ENCODE assay signal across 9 cellular contexts in genomic region chr12:32522322-32523221, GRCh38.
DNase-seq lines count a peak whose midpoint lies in the region; ATAC-seq and TF ChIP-seq lines count a peak whose summit lies in the region.
"Had no signal": no experiment of that assay in that cellular context is flagged by ENCODE, and none has a peak within 500 bp of the region (broad histone marks: within the 10 kb centered on the region; RNA-seq: fewer than 3 reads in every experiment).

No MANE protein-coding gene starts in this region.

- no peak overlapping the region for H3K9ac ChIP-seq in PC-3 (ENCODE audit: low read length)

- H3K36me3 Mint-ChIP-seq in activated CD8-positive, alpha-beta T cell treated with anti-CD3 and anti-CD28 coated beads for 36 hours (ENCODE audit: low read depth), result no peaks in the 10 kb centered on the region

- H3K9me3 Mint-ChIP-seq in activated CD8-positive, alpha-beta T cell treated with anti-CD3 and anti-CD28 coated beads for 36 hours, result no peaks in the 10 kb centered on the region

- no peaks in the 10 kb centered on the region for H3K27me3 ChIP-seq in PC-3 (ENCODE audit: low read length)

- H3K4me3 ChIP-seq in PC-3 (ENCODE audit: low read length), result no peak overlapping the region
- H3K4me3 ChIP-seq: K562 had no signal

- no peaks in the 10 kb centered on the region for H3F3A ChIP-seq in PC-3 (ENCODE audit: low read length, unreplicated experiment)

- H3K9me3 ChIP-seq in PC-3 (ENCODE audit: low read length), result no peaks in the 10 kb centered on the region

- BruUV-seq in PC-3 (replicated peaks; lab: Mats Ljungman, UMichigan), result no TSS peak

- no peak overlapping the region for H3K4me2 ChIP-seq in PC-3 (ENCODE audit: low read length)

- DNase-seq in KG1 (lab: John Stamatoyannopoulos, UW) (peak; percentile 56), Right ventricle myocardium superior (no peak), T1000 (lab: John Stamatoyannopoulos, UW) (no peak), PC-3 (no peak)
- no peak for DNase-seq in activated CD8-positive, alpha-beta T cell treated with anti-CD3 and anti-CD28 coated beads for 36 hours
- no peak for DNase-seq in activated effector memory CD4-positive, alpha-beta T cell treated with anti-CD3 and anti-CD28 coated beads, Interleukin-2, amount 50 U/mL, for 16 hours

- no peak overlapping the region for H2AFZ ChIP-seq in PC-3 (ENCODE audit: low read length)

- CTCF ChIA-PET in activated CD8-positive, alpha-beta T cell treated with anti-CD3 and anti-CD28 coated beads for 36 hours (lab: Charles Lee), result interaction anchor here (0.6 to 0.8 kb wide), 2 partner anchors 10 to 794 kb away, joined by 3 to 5 read pairs; no protein-coding TSS in a partner anchor
- CTCF ChIA-PET in PC-3 (lab: Charles Lee), result no interaction called here

- no peaks in the 10 kb centered on the region for H3K27me3 Mint-ChIP-seq in activated CD8-positive, alpha-beta T cell treated with anti-CD3 and anti-CD28 coated beads for 36 hours

- H3K4me1 Mint-ChIP-seq in activated CD8-positive, alpha-beta T cell treated with anti-CD3 and anti-CD28 coated beads for 36 hours (ENCODE audit: low read depth), result peaks cover 6% of the 10 kb centered on the region

- H3K79me2 ChIP-seq in PC-3 (ENCODE audit: low read length), result no peaks in the 10 kb centered on the region

- TF ChIP-seq CTCF in activated CD8-positive, alpha-beta T cell treated with anti-CD3 and anti-CD28 coated beads for 36 hours (IDR thresholded peaks at IDR 0.05), result no peak
- TF ChIP-seq CTCF in PC-3 (conservative IDR thresholded peaks at IDR 0.05; ENCODE audit: low read depth, low read length), result no peak

- H3K36me3 ChIP-seq in PC-3 (ENCODE audit: low read depth, low read length), result no peaks in the 10 kb centered on the region

- H4K20me1 ChIP-seq in PC-3 (ENCODE audit: low read length), result no peaks in the 10 kb centered on the region

- ATAC-seq in GM21529 (IDR thresholded peaks at IDR 0.05; ENCODE audit: unreplicated experiment), result peak; percentile 76
- ATAC-seq in Right ventricle myocardium superior (ENCODE audit: poor library complexity), result peak; percentile 68
- no peak for ATAC-seq in activated CD8-positive, alpha-beta T cell treated with anti-CD3 and anti-CD28 coated beads for 36 hours
- no peak for ATAC-seq in PC-3
- ATAC-seq: K562 had no signal

- H3K4me1 ChIP-seq in PC-3 (ENCODE audit: insufficient read depth, low read length), result no peaks in the 10 kb centered on the region

- no peaks in the 10 kb centered on the region for H3K9me2 ChIP-seq in PC-3 (replicated peaks; ENCODE audit: low read length)

- no peak overlapping the region for H3K4me3 Mint-ChIP-seq in activated CD8-positive, alpha-beta T cell treated with anti-CD3 and anti-CD28 coated beads for 36 hours

- H3K27ac Mint-ChIP-seq in activated CD8-positive, alpha-beta T cell treated with anti-CD3 and anti-CD28 coated beads for 36 hours, result no peak overlapping the region

- POLR2A ChIA-PET in activated CD8-positive, alpha-beta T cell treated with anti-CD3 and anti-CD28 coated beads for 36 hours (lab: Charles Lee), result no interaction called here
- POLR2A ChIA-PET in PC-3 (lab: Charles Lee; ENCODE audit: unreplicated experiment), result no interaction called here

- intact Hi-C loops in Right ventricle myocardium superior (cut with DNase I), result no loop called here
- intact Hi-C loops in activated CD8-positive, alpha-beta T cell treated with anti-CD3 and anti-CD28 coated beads for 36 hours (cut with micrococcal nuclease), result no loop called here
- intact Hi-C loops in PC-3 (cut with micrococcal nuclease), result no loop called here

- peak overlapping the region; percentile 47 for H3K27ac ChIP-seq in temporal lobe (ENCODE audit: low read depth, low read length)
- H3K27ac ChIP-seq in PC-3 (ENCODE audit: low read length), result no peak overlapping the region

Comparison
In these comparisons a context has a peak if more than half of its experiments do, and no peak if none do; other contexts are left out.
1. ATAC-seq: peak in GM21529 (single experiment) and Right ventricle myocardium superior (single experiment); none in activated CD8-positive, alpha-beta T cell treated with anti-CD3 and anti-CD28 coated beads for 36 hours (single experiment) and PC-3 (single experiment).